Comparison of ENCODE assay signal across 20 cellular contexts in genomic region chr3:5270656-5271055, GRCh38.
"Had no signal": no experiment of that assay in that cellular context is flagged by ENCODE, and none has a peak within 500 bp of the region (broad histone marks: within the 10 kb centered on the region; RNA-seq: fewer than 3 reads in every experiment).

No MANE protein-coding gene starts in this region.

- H3K9me2 ChIP-seq: SK-N-SH had no signal

- ATAC-seq: Panc1 had no signal

- DNase-seq: IMR-90, KBM-7, NCI-H1092, NCI-H1105 treated with DMSO at 0.1 percent for 48 hours, NCI-H1436, NCI-H187, NCI-H2029, NCI-H2081 treated with DMSO at 0.1 percent for 48 hours, NCI-H2171, NCI-H226, NCI-H446, NCI-H510A, NCI-H524 treated with DMSO at 0.1 percent for 48 hours, NCI-H69, NCI-H774, SHP77, SK-N-SH, SW 1271 had no signal

- H3K9ac ChIP-seq: SK-N-SH had no signal

- H3K4me2 ChIP-seq: SK-N-SH had no signal

- H3K9me3 ChIP-seq: SK-N-SH had no signal

- H3K27ac ChIP-seq: RWPE1 had no signal
